In the genomic region with DNA sequence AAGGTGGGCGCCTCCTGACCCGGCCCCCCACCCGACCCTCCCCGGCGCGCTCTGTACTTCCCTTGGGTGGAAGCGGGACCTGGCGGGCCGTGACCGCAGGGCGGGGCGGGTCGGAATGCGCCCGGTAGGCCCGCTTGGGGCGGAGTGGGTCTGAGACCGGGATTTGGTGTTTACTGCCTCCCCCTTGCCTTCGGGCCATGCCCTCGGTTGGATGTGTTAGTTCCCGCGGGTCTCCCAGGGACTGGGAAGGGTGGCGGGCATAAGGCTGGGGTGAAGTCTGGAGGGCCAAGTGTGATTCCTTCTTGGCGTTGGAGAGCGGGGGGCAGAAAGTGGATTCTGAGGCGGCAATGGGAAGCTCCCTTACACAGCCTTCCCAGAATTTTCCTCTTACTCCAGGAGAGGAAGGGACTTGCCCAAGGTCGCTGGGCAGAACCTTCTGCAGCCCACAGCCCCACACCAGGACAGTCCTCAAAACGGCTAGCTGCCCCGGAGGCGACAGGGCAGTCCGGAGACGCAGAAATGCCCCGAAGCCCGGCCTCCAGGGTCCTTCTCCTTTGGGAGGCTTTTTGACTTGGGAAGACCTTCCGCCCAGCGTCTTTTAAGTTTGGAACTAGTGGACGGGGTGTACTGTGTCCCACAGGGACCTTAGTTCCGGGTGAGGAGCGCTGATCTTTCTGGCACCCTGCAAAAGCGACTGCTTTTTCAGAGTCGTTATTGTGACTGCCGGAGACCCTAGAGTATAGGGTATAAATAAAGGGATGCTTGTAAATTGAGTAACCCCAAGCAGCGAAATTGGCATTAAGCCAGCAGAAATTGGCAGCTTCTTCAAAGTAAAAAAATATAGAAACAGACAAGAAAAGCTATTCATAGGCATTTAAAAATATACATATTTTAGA, we compare ENCODE assay signal across 8 cellular contexts. TPM values are rescaled to one million over a fixed set of nuclear protein-coding genes. Genes with fewer than 3 reads are reported as not detected.
DNase-seq lines count a peak whose midpoint lies in the region; ATAC-seq and TF ChIP-seq lines count a peak whose summit lies in the region.

No MANE protein-coding gene starts in this region.

- peak overlapping the region; percentile 84 for H3K4me3 Mint-ChIP-seq in CD4-positive, alpha-beta T cell

- TF ChIP-seq CTCF in CD4-positive, alpha-beta T cell (IDR thresholded peaks at IDR 0.05) = no peak
- no peak for TF ChIP-seq CTCF in astrocyte of the spinal cord (IDR thresholded peaks at IDR 0.05; ENCODE audit: low read depth, low read length)

- H3K4me3 ChIP-seq in astrocyte of the spinal cord (ENCODE audit: low read depth, low read length) (peak overlapping the region; percentile 71), iPS DF 6.9 (ENCODE audit: low read length) (peak overlapping the region; percentile 56), skeletal muscle satellite cell (ENCODE audit: low read length) (peak overlapping the region; percentile 91)

- H3K27ac ChIP-seq in CD4-positive, alpha-beta T cell (ENCODE audit: low read depth, low read length) = no peak overlapping the region
- H3K27ac ChIP-seq in iPS DF 6.9 (ENCODE audit: low read length) = no peak overlapping the region

- no peaks in the 10 kb centered on the region for H3K4me1 ChIP-seq in iPS DF 6.9 (ENCODE audit: control insufficient read depth, insufficient read depth, low read length)
- H3K4me1 ChIP-seq in skeletal muscle satellite cell (ENCODE audit: control insufficient read depth, insufficient read depth, low read length) = peaks cover 10% of the 10 kb centered on the region

- POLR2A ChIA-PET in CD4-positive, alpha-beta T cell (lab: Charles Lee) = interaction anchor here (0.6 kb wide), 1 partner anchor 56 kb away, joined by 3 read pairs; no protein-coding TSS in a partner anchor

- H3K27me3 Mint-ChIP-seq in CD4-positive, alpha-beta T cell = peaks cover 24% of the 10 kb centered on the region

- peaks cover 11% of the 10 kb centered on the region for H3K27me3 ChIP-seq in CD4-positive, alpha-beta T cell (ENCODE audit: control insufficient read depth, insufficient read depth, low read length)
- H3K27me3 ChIP-seq in iPS DF 6.9 (ENCODE audit: control insufficient read depth, insufficient read depth, low read length) (no peaks in the 10 kb centered on the region), skeletal muscle satellite cell (ENCODE audit: control insufficient read depth, insufficient read depth, low read length) (no peaks in the 10 kb centered on the region)

- H3K36me3 ChIP-seq in iPS DF 6.9 (ENCODE audit: control insufficient read depth, insufficient read depth, low read length) (no peaks in the 10 kb centered on the region), skeletal muscle satellite cell (ENCODE audit: insufficient read depth, low read length) (peaks cover 3% of the 10 kb centered on the region)

- peak overlapping the region; percentile 96 for H3K9ac ChIP-seq in skeletal muscle satellite cell (ENCODE audit: low read depth, low read length)

- no CpG with 5 or more reads among the region's 43 CpGs for WGBS in iPS DF 6.9 (ENCODE audit: insufficient coverage, insufficient read length)

- peaks cover 11% of the 10 kb centered on the region for H3K4me1 Mint-ChIP-seq in CD4-positive, alpha-beta T cell (ENCODE audit: low read depth)

- in situ Hi-C loops in astrocyte of the spinal cord (cut with HindIII; ENCODE audit: low sequenced_read_pairs) = no loop called here

- peaks cover 12% of the 10 kb centered on the region for H3K9me3 ChIP-seq in CD4-positive, alpha-beta T cell (ENCODE audit: control insufficient read depth, low read length)
- no peaks in the 10 kb centered on the region for H3K9me3 ChIP-seq in iPS DF 6.9 (ENCODE audit: control insufficient read depth, insufficient read depth, low read length)
- H3K9me3 ChIP-seq in skeletal muscle satellite cell (replicated peaks; ENCODE audit: low read length) = peaks cover 4% of the 10 kb centered on the region

- no peak overlapping the region for H3K27ac Mint-ChIP-seq in CD4-positive, alpha-beta T cell

- CTCF ChIA-PET in CD4-positive, alpha-beta T cell (lab: Charles Lee) = interaction anchor here (0.6 to 1.0 kb wide), 3 partner anchors 8 to 51 kb away, joined by 3 to 4 read pairs (median 3); no protein-coding TSS in a partner anchor

- H3K36me3 Mint-ChIP-seq in CD4-positive, alpha-beta T cell (ENCODE audit: low read depth) = peaks cover 7% of the 10 kb centered on the region

- intact Hi-C loops in CD4-positive, alpha-beta T cell (cut with DNase I, micrococcal nuclease) = loop anchor here (5.0 to 10.0 kb wide), 2 partner anchors 52 to 980 kb away; partner anchors contain the start of genes RPL27A (in 1 of the 2) and TRIM66 (in 1 of the 2)

- peak overlapping the region; percentile 87 for H3K4me2 ChIP-seq in skeletal muscle satellite cell (ENCODE audit: low read length)

- H3K9me3 Mint-ChIP-seq in CD4-positive, alpha-beta T cell = peaks cover 3% of the 10 kb centered on the region

- peak in 7 of 10 experiments; percentile 1 to 40 (median 7) for DNase-seq in CD4-positive, alpha-beta T cell
- DNase-seq in astrocyte of the spinal cord (ENCODE audit: low read depth, low spot score) (peak; percentile 67), iPS DF 6.9 (ENCODE audit: low read depth, low spot score) (no peak)
- no peak for DNase-seq in NK-92 treated with Interleukin-12 subunit alpha and Interleukin-12 subunit beta, amount 100 ng/mL, for 24 hours (lab: John Stamatoyannopoulos, UW)

- peak; percentile 44 for ATAC-seq in CD4-positive, alpha-beta T cell (ENCODE audit: poor library complexity)
- peak; percentile 52 for ATAC-seq in GM18907 (IDR thresholded peaks at IDR 0.05; ENCODE audit: unreplicated experiment)
- peak; percentile 36 for ATAC-seq in HG03095 (IDR thresholded peaks at IDR 0.05; ENCODE audit: unreplicated experiment)

TF ChIP-seq in PFSK-1, 5 proteins besides CTCF, POLR2A, EP300 and RAD21:
- peak; percentile 50; the same call in 1 of the 2 replicates for TF ChIP-seq SIN3A (IDR thresholded peaks at IDR 0.05; ENCODE audit: borderline replicate concordance, insufficient read depth, low read length)
- TF ChIP-seq TAF1 (IDR thresholded peaks at IDR 0.05; ENCODE audit: borderline replicate concordance, insufficient read depth, low read length) = no peak

RNA-seq across cellular contexts. Expression of gene SWAP70, which starts 0.6 kb away (rescaled TPM):
- 1 to 10 TPM; 4.0 to 4.1 TPM for total RNA-seq in CD4-positive, alpha-beta T cell
- 35.2 TPM for polyA plus RNA-seq in PFSK-1 (2012; ENCODE audit: insufficient read length, low read depth)
- total RNA-seq in skeletal muscle satellite cell (2012; rRNA removed) = 16.8 and 21.0 TPM in 2 replicates

Comparison
In these comparisons a context has a peak if more than half of its experiments do, and no peak if none do; other contexts are left out.
1. DNase-seq: peak in CD4-positive, alpha-beta T cell (7 of 10) and astrocyte of the spinal cord (single experiment); none in iPS DF 6.9 (single experiment) and NK-92 treated with Interleukin-12 subunit alpha and Interleukin-12 subunit beta, amount 100 ng/mL, for 24 hours (single experiment).
2. Peak in every context shown above with its lines, with median percentiles within 50 percentile points of each other: ATAC-seq and H3K4me3 ChIP-seq.